Comparison of ENCODE assay signal across 23 cellular contexts in genomic region chr2:23568257-23569190, GRCh38.
DNase-seq lines count a peak whose midpoint lies in the region; ATAC-seq and TF ChIP-seq lines count a peak whose summit lies in the region.
"Had no signal": no experiment of that assay in that cellular context is flagged by ENCODE, and none has a peak within 500 bp of the region (broad histone marks: within the 10 kb centered on the region; RNA-seq: fewer than 3 reads in every experiment).

No MANE protein-coding gene starts in this region.

- peaks cover 5% of the 10 kb centered on the region for H3K27me3 Mint-ChIP-seq in chondrocyte (ENCODE audit: low read depth)
- H3K27me3 Mint-ChIP-seq: activated CD4-positive, alpha-beta memory T cell treated with anti-CD3 and anti-CD28 coated beads for 36 hours; activated naive CD4-positive, alpha-beta T cell treated with anti-CD3 and anti-CD28 coated beads, Interleukin-2, amount 50 U/mL, for 24 hours; activated T-helper 17 cell treated with anti-CD3 and anti-CD28 coated beads, Interleukin-2, amount 50 U/mL, for 72 hours had no signal

- H3K9ac ChIP-seq in rectal smooth muscle tissue (ENCODE audit: low read length), result no peak overlapping the region

- H3K27ac ChIP-seq in C4-2B (peak overlapping the region; percentile 66), esophagus squamous epithelium (peak overlapping the region; percentile 10 to 86 (median 80)), rectal smooth muscle tissue (ENCODE audit: low read depth, low read length) (peak overlapping the region; percentile 67)
- H3K27ac ChIP-seq: A549, ovary, spleen, testis had no signal

- no peaks in the 10 kb centered on the region for H3K9me3 ChIP-seq in esophagus squamous epithelium
- H3K9me3 ChIP-seq: A549, ovary, spleen, testis had no signal

- H3K36me3 Mint-ChIP-seq in chondrocyte (ENCODE audit: low read depth), result peaks cover 4% of the 10 kb centered on the region
- H3K36me3 Mint-ChIP-seq: activated CD4-positive, alpha-beta memory T cell treated with anti-CD3 and anti-CD28 coated beads for 36 hours; activated naive CD4-positive, alpha-beta T cell treated with anti-CD3 and anti-CD28 coated beads, Interleukin-2, amount 50 U/mL, for 24 hours; CD8-positive, alpha-beta T cell; natural killer cell treated with Interleukin-12 subunit alpha and Interleukin-12 subunit beta and Interleukin-15 and Interleukin-18, amount 100 ng/mL, for 72 hours had no signal

- peak; percentile 57 for DNase-seq in OCI-M1 (lab: John Stamatoyannopoulos, UW)
- no peak for DNase-seq in esophagus squamous epithelium (lab: John Stamatoyannopoulos, UW)
- no peak for DNase-seq in occipital lobe (lab: John Stamatoyannopoulos, UW)
- DNase-seq in hepatic stellate cell (ENCODE audit: low spot score), result no peak
- no peak for DNase-seq in chondrocyte (ENCODE audit: low spot score)
- DNase-seq: activated CD4-positive, alpha-beta memory T cell treated with anti-CD3 and anti-CD28 coated beads for 36 hours; activated CD8-positive, alpha-beta memory T cell treated with anti-CD3 and anti-CD28 coated beads, Interleukin-2, amount 50 U/mL, for 4 hours; CD8-positive, alpha-beta T cell; cortex of kidney; NCI-H1105 treated with DMSO at 0.1 percent for 48 hours; NCI-H1930; NCI-H526; ovary; spleen; stimulated activated CD4-positive, alpha-beta T cell treated with anti-CD3 and anti-CD28 coated beads, Interleukin-4, amount 100 ng/mL, for 1 hour; testis had no signal

- peaks cover 30% of the 10 kb centered on the region for H3K4me1 Mint-ChIP-seq in chondrocyte (ENCODE audit: low read depth)
- H3K4me1 Mint-ChIP-seq: activated naive CD4-positive, alpha-beta T cell treated with anti-CD3 and anti-CD28 coated beads, Interleukin-2, amount 50 U/mL, for 24 hours; activated T-helper 17 cell treated with anti-CD3 and anti-CD28 coated beads, Interleukin-2, amount 50 U/mL, for 72 hours had no signal

- no peak for ATAC-seq in HG03439 (IDR thresholded peaks at IDR 0.05; ENCODE audit: unreplicated experiment)
- ATAC-seq: A549; activated T-helper 17 cell treated with anti-CD3 and anti-CD28 coated beads, Interleukin-2, amount 50 U/mL, for 72 hours; CD8-positive, alpha-beta T cell; natural killer cell treated with Interleukin-12 subunit alpha and Interleukin-12 subunit beta and Interleukin-15 and Interleukin-18, amount 100 ng/mL, for 72 hours had no signal

- TF ChIP-seq CTCF in C4-2B (conservative IDR thresholded peaks at IDR 0.05) (no peak), esophagus squamous epithelium (IDR thresholded peaks at IDR 0.05) (no peak), chondrocyte (IDR thresholded peaks at IDR 0.05) (no peak)

- H3K36me3 ChIP-seq in esophagus squamous epithelium, result no peaks in the 10 kb centered on the region
- no peaks in the 10 kb centered on the region for H3K36me3 ChIP-seq in rectal smooth muscle tissue (ENCODE audit: control insufficient read depth, insufficient read depth, low read length)
- H3K36me3 ChIP-seq: ovary, spleen had no signal

- no peak overlapping the region for H3K4me3 ChIP-seq in esophagus squamous epithelium
- no peak overlapping the region for H3K4me3 ChIP-seq in rectal smooth muscle tissue (ENCODE audit: low read length)
- H3K4me3 ChIP-seq: A549, ovary, spleen, testis had no signal

- H3K9me3 Mint-ChIP-seq in chondrocyte (ENCODE audit: low read depth), result no peaks in the 10 kb centered on the region
- H3K9me3 Mint-ChIP-seq: activated CD4-positive, alpha-beta memory T cell treated with anti-CD3 and anti-CD28 coated beads for 36 hours; activated naive CD4-positive, alpha-beta T cell treated with anti-CD3 and anti-CD28 coated beads, Interleukin-2, amount 50 U/mL, for 24 hours; activated T-helper 17 cell treated with anti-CD3 and anti-CD28 coated beads, Interleukin-2, amount 50 U/mL, for 72 hours; CD8-positive, alpha-beta T cell; natural killer cell treated with Interleukin-12 subunit alpha and Interleukin-12 subunit beta and Interleukin-15 and Interleukin-18, amount 100 ng/mL, for 72 hours had no signal

- peaks cover 25 to 64% (median 50%) of the 10 kb centered on the region in 3 donors for H3K4me1 ChIP-seq in esophagus squamous epithelium
- H3K4me1 ChIP-seq in rectal smooth muscle tissue (ENCODE audit: control insufficient read depth, insufficient read depth, low read length), result peaks cover 60% of the 10 kb centered on the region
- H3K4me1 ChIP-seq: A549 had no signal

- TF ChIP-seq POLR2A in esophagus squamous epithelium (IDR thresholded peaks at IDR 0.05), result no peak

- no peak overlapping the region for H3K27ac Mint-ChIP-seq in chondrocyte (ENCODE audit: unreplicated experiment)
- H3K27ac Mint-ChIP-seq: activated CD4-positive, alpha-beta memory T cell treated with anti-CD3 and anti-CD28 coated beads for 36 hours; activated naive CD4-positive, alpha-beta T cell treated with anti-CD3 and anti-CD28 coated beads, Interleukin-2, amount 50 U/mL, for 24 hours; activated T-helper 17 cell treated with anti-CD3 and anti-CD28 coated beads, Interleukin-2, amount 50 U/mL, for 72 hours; CD8-positive, alpha-beta T cell; natural killer cell treated with Interleukin-12 subunit alpha and Interleukin-12 subunit beta and Interleukin-15 and Interleukin-18, amount 100 ng/mL, for 72 hours had no signal

- intact Hi-C loops in esophagus squamous epithelium (cut with DNase I), result no loop called here

- no peak overlapping the region for H3K4me3 Mint-ChIP-seq in chondrocyte (ENCODE audit: unreplicated experiment)
- H3K4me3 Mint-ChIP-seq: activated CD4-positive, alpha-beta memory T cell treated with anti-CD3 and anti-CD28 coated beads for 36 hours; activated naive CD4-positive, alpha-beta T cell treated with anti-CD3 and anti-CD28 coated beads, Interleukin-2, amount 50 U/mL, for 24 hours; activated T-helper 17 cell treated with anti-CD3 and anti-CD28 coated beads, Interleukin-2, amount 50 U/mL, for 72 hours; CD8-positive, alpha-beta T cell; natural killer cell treated with Interleukin-12 subunit alpha and Interleukin-12 subunit beta and Interleukin-15 and Interleukin-18, amount 100 ng/mL, for 72 hours had no signal

- WGBS in esophagus squamous epithelium, 2 donors, result 60 to 75% methylated on average over 2 to 4 of the region's 4 CpGs

- no peaks in the 10 kb centered on the region for H3K27me3 ChIP-seq in esophagus squamous epithelium
- no peaks in the 10 kb centered on the region for H3K27me3 ChIP-seq in rectal smooth muscle tissue (ENCODE audit: control insufficient read depth, insufficient read depth, low read length)
- H3K27me3 ChIP-seq: ovary, spleen, testis had no signal
